In the genomic region with DNA sequence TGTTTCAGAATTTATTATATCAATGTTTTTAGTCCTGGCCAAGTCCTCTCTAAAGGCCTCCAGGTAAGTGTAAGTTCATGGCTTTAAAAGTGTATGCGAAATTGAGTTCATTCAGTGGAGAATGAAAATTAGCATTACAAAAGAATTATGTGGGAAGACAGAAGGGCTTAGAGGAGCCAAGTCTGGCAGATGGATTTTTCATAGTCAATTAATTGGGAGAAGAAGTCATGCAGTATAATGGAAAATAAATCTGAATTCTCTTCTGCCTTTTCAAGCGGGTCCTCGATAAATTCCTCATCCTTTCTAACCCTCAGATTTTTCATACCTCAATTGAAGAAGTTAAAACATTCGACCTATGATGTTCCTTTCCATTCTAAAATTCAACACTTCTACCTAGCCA, we compare ENCODE assay signal across 18 cellular contexts.
"Had no signal": no experiment of that assay in that cellular context is flagged by ENCODE, and none has a peak within 500 bp of the region (broad histone marks: within the 10 kb centered on the region; RNA-seq: fewer than 3 reads in every experiment).

No MANE protein-coding gene starts in this region.

- H3K9ac ChIP-seq: parathyroid adenoma had no signal

- H3K27me3 ChIP-seq: right lobe of liver, tibial artery, upper lobe of left lung, uterus had no signal

- H3K4me1 ChIP-seq: parathyroid adenoma, psoas muscle, right lobe of liver, tibial artery, upper lobe of left lung, uterus had no signal

- DNase-seq: dorsolateral prefrontal cortex; effector CD8-positive, alpha-beta T cell; islet precursor cell; mammary epithelial cell; naive thymus-derived CD4-positive, alpha-beta T cell; nephron progenitor cell; psoas muscle; retina; right lobe of liver; stimulated activated CD4-positive, alpha-beta T cell treated with anti-CD3 and anti-CD28 coated beads, Interleukin-4, amount 100 ng/mL, for 1 hour; stimulated activated CD8-positive, alpha-beta memory T cell treated with anti-CD3 and anti-CD28 coated beads, Interleukin-4, amount 100 ng/mL, for 48 hours; stimulated activated naive CD8-positive, alpha-beta T cell treated with anti-CD3 and anti-CD28 coated beads, Interleukin-15, Interleukin-2, amounts not matched to agents 100 U/mL and 50 U/mL, for 24 hours; tibial artery; upper lobe of left lung; uterus had no signal

- H2AFZ ChIP-seq: parathyroid adenoma had no signal

- H3K27ac ChIP-seq: dorsolateral prefrontal cortex, parathyroid adenoma, psoas muscle, right lobe of liver, tibial artery, upper lobe of left lung, uterus had no signal

- H3K4me3 ChIP-seq: dorsolateral prefrontal cortex, psoas muscle, right lobe of liver, tibial artery, upper lobe of left lung, uterus had no signal

- ATAC-seq: left lobe of liver; naive thymus-derived CD4-positive, alpha-beta T cell; psoas muscle; right lobe of liver; stimulated activated effector memory CD8-positive, alpha-beta T cell treated with anti-CD3 and anti-CD28 coated beads, Interleukin-12 subunit alpha, Interleukin-12 subunit beta, amount 100 ng/mL, for 72 hours; stimulated activated naive CD8-positive, alpha-beta T cell treated with anti-CD3 and anti-CD28 coated beads, Interleukin-15, Interleukin-2, amounts not matched to agents 100 U/mL and 50 U/mL, for 24 hours had no signal

- H3K9me3 ChIP-seq: psoas muscle, right lobe of liver, tibial artery, upper lobe of left lung, uterus had no signal

- H3K79me2 ChIP-seq: parathyroid adenoma had no signal

- H3K36me3 ChIP-seq: right lobe of liver, tibial artery, upper lobe of left lung, uterus had no signal
